Comparison of ENCODE assay signal across 8 cellular contexts in genomic region chr13:20567881-20568528, GRCh38. TPM values are rescaled to one million over a fixed set of nuclear protein-coding genes. Genes with fewer than 3 reads are reported as not detected.
DNase-seq lines count a peak whose midpoint lies in the region; ATAC-seq and TF ChIP-seq lines count a peak whose summit lies in the region.

No MANE protein-coding gene starts in this region.

- peak overlapping the region; percentile 80; the same call in 1 of the 2 replicates for H3K4me3 ChIP-seq in iPS-18c (ENCODE audit: insufficient read depth, low read depth, low read length)

- peaks cover 3% of the 10 kb centered on the region for H3K9me3 ChIP-seq in iPS-18c (ENCODE audit: control insufficient read depth, insufficient read depth, low read length)

- CTCF ChIA-PET in activated CD8-positive, alpha-beta T cell treated with anti-CD3 and anti-CD28 coated beads, Interleukin-2, amount 10 ng/mL, durations not matched to agents 7 days and 5 days (lab: Charles Lee): interaction anchor here (0.6 to 1.1 kb wide), 3 partner anchors 183 to 371 kb away, joined by 3 to 4 read pairs (median 3); no protein-coding TSS in a partner anchor
- CTCF ChIA-PET in GM10248 (lab: Yijun Ruan, JAX): interaction anchor here (0.9 to 1.7 kb wide), 5 partner anchors 22 to 136 kb away, joined by 3 read pairs; partner anchors contain the start of gene IL17D

- H3K27ac Mint-ChIP-seq in activated CD8-positive, alpha-beta T cell treated with anti-CD3 and anti-CD28 coated beads, Interleukin-2, amount 10 ng/mL, durations not matched to agents 7 days and 5 days: peak overlapping the region; percentile 88
- H3K27ac Mint-ChIP-seq in stimulated activated memory B cell treated with anti-CD40 and anti-IgM and Interleukin-4, amounts not matched to agents 10 μg/mL and 1 μg/mL and 100 μg/mL, for 72 hours: peak overlapping the region; percentile 96

- POLR2A ChIA-PET in activated CD8-positive, alpha-beta T cell treated with anti-CD3 and anti-CD28 coated beads, Interleukin-2, amount 10 ng/mL, durations not matched to agents 7 days and 5 days (lab: Charles Lee): interaction anchor here (2.6 kb wide), 1 partner anchor 206 kb away, joined by 8 read pairs; the partner anchor contains the start of gene EEF1AKMT1
- POLR2A ChIA-PET in GM10248 (lab: Yijun Ruan, JAX): interaction anchor here (0.7 kb wide), 1 partner anchor 336 kb away, joined by 4 read pairs; no protein-coding TSS in a partner anchor

- no peak for ATAC-seq in activated CD8-positive, alpha-beta T cell treated with anti-CD3 and anti-CD28 coated beads, Interleukin-2, amount 10 ng/mL, durations not matched to agents 7 days and 5 days
- no peak for ATAC-seq in stimulated activated memory B cell treated with anti-CD40 and anti-IgM and Interleukin-4, amounts not matched to agents 10 μg/mL and 1 μg/mL and 100 μg/mL, for 72 hours

- H3K27me3 Mint-ChIP-seq in activated CD8-positive, alpha-beta T cell treated with anti-CD3 and anti-CD28 coated beads, Interleukin-2, amount 10 ng/mL, durations not matched to agents 7 days and 5 days (ENCODE audit: low read depth): no peaks in the 10 kb centered on the region
- H3K27me3 Mint-ChIP-seq in stimulated activated memory B cell treated with anti-CD40 and anti-IgM and Interleukin-4, amounts not matched to agents 10 μg/mL and 1 μg/mL and 100 μg/mL, for 72 hours: no peaks in the 10 kb centered on the region

- H3K4me1 Mint-ChIP-seq in activated CD8-positive, alpha-beta T cell treated with anti-CD3 and anti-CD28 coated beads, Interleukin-2, amount 10 ng/mL, durations not matched to agents 7 days and 5 days (ENCODE audit: low read depth): peaks cover 16% of the 10 kb centered on the region
- peaks cover 9% of the 10 kb centered on the region for H3K4me1 Mint-ChIP-seq in stimulated activated memory B cell treated with anti-CD40 and anti-IgM and Interleukin-4, amounts not matched to agents 10 μg/mL and 1 μg/mL and 100 μg/mL, for 72 hours

- peaks cover 15% of the 10 kb centered on the region for H3K9me3 Mint-ChIP-seq in activated CD8-positive, alpha-beta T cell treated with anti-CD3 and anti-CD28 coated beads, Interleukin-2, amount 10 ng/mL, durations not matched to agents 7 days and 5 days (ENCODE audit: insufficient read depth)
- peaks cover 8% of the 10 kb centered on the region for H3K9me3 Mint-ChIP-seq in stimulated activated memory B cell treated with anti-CD40 and anti-IgM and Interleukin-4, amounts not matched to agents 10 μg/mL and 1 μg/mL and 100 μg/mL, for 72 hours

- in situ Hi-C loops in GM13977 (cut with MboI; ENCODE audit: low pct_unique_long_range_greater_than_20kb, low sequenced_read_pairs, unreplicated experiment): no loop called here

- H3K36me3 Mint-ChIP-seq in activated CD8-positive, alpha-beta T cell treated with anti-CD3 and anti-CD28 coated beads, Interleukin-2, amount 10 ng/mL, durations not matched to agents 7 days and 5 days (ENCODE audit: low read depth): peaks cover 10% of the 10 kb centered on the region
- peaks cover 5% of the 10 kb centered on the region for H3K36me3 Mint-ChIP-seq in stimulated activated memory B cell treated with anti-CD40 and anti-IgM and Interleukin-4, amounts not matched to agents 10 μg/mL and 1 μg/mL and 100 μg/mL, for 72 hours

- peak; percentile 27 for DNase-seq in DMS 273 (lab: John Stamatoyannopoulos, UW; ENCODE audit: unreplicated experiment)
- no peak for DNase-seq in DMS 273 treated with DMSO at 0.1 percent for 48 hours (lab: John Stamatoyannopoulos, UW)
- DNase-seq in activated CD8-positive, alpha-beta T cell treated with anti-CD3 and anti-CD28 coated beads, Interleukin-2, amount 10 ng/mL, durations not matched to agents 7 days and 5 days: no peak
- DNase-seq in GM13977 (ENCODE audit: low spot score): no peak
- no peak for DNase-seq in NCI-H2171 (lab: John Stamatoyannopoulos, UW)
- no peak for DNase-seq in GM10248 (ENCODE audit: extremely low spot score)

- H3K4me3 Mint-ChIP-seq in activated CD8-positive, alpha-beta T cell treated with anti-CD3 and anti-CD28 coated beads, Interleukin-2, amount 10 ng/mL, durations not matched to agents 7 days and 5 days: peak overlapping the region; percentile 89
- H3K4me3 Mint-ChIP-seq in stimulated activated memory B cell treated with anti-CD40 and anti-IgM and Interleukin-4, amounts not matched to agents 10 μg/mL and 1 μg/mL and 100 μg/mL, for 72 hours: peak overlapping the region; percentile 97

- no peak for TF ChIP-seq CTCF in GM13977 (IDR thresholded peaks at IDR 0.05; ENCODE audit: extremely low read depth, insufficient read depth, missing control alignments)
- no peak for TF ChIP-seq CTCF in GM10248 (IDR thresholded peaks at IDR 0.05; ENCODE audit: control extremely low read depth, extremely low read depth, low read depth, missing control alignments)

RNA-seq across cellular contexts. Expression of gene IFT88, which starts 1.0 kb away (rescaled TPM):
- total RNA-seq in activated CD8-positive, alpha-beta T cell treated with anti-CD3 and anti-CD28 coated beads, Interleukin-2, amount 10 ng/mL, durations not matched to agents 7 days and 5 days: 1 to 10 TPM; 6.6 to 7.5 TPM

RNA-seq across cellular contexts. Expression of gene CRYL1, which starts 42.3 kb away (rescaled TPM):
- 10 to 100 TPM; 11.5 to 13.2 TPM for total RNA-seq in activated CD8-positive, alpha-beta T cell treated with anti-CD3 and anti-CD28 coated beads, Interleukin-2, amount 10 ng/mL, durations not matched to agents 7 days and 5 days
